8 cellular contexts compared by ENCODE assay signal in genomic region chr6:158008894-158009891, GRCh38. TPM values are rescaled to one million over a fixed set of nuclear protein-coding genes. Genes with fewer than 3 reads are reported as not detected.
DNase-seq lines count a peak whose midpoint lies in the region; ATAC-seq lines count a peak whose summit lies in the region.

No MANE protein-coding gene starts in this region.

- peak in 11 of 14 donors; percentile 48 to 83 (median 73) for DNase-seq in C1 segment of cervical spinal cord (lab: John Stamatoyannopoulos, UW)
- DNase-seq in M059J (ENCODE audit: low read depth), result peak; percentile 91
- peak; percentile 70 for DNase-seq in activated effector memory CD4-positive, alpha-beta T cell treated with anti-CD3 and anti-CD28 coated beads, Interleukin-2, amount 50 U/mL, for 16 hours
- DNase-seq in globus pallidus (ENCODE audit: low spot score), result peak; percentile 90
- DNase-seq in putamen (ENCODE audit: low spot score), result peak; percentile 88
- no peak for DNase-seq in SW 1271 (lab: John Stamatoyannopoulos, UW)

- ATAC-seq in GM21423 (IDR thresholded peaks at IDR 0.05; ENCODE audit: unreplicated experiment) (no peak), GM21619 (IDR thresholded peaks at IDR 0.05; ENCODE audit: unreplicated experiment) (no peak)

RNA-seq across cellular contexts. Expression of gene SYNJ2, which starts 27.5 kb away (rescaled TPM):
- total RNA-seq in M059J (2014; rRNA removed; shearing (Covaris generic)), result 40.3 and 50.4 TPM in 2 replicates

Comparison
In these comparisons a context has a peak if more than half of its experiments do, and no peak if none do; other contexts are left out.
1. DNase-seq: peak in C1 segment of cervical spinal cord (11 of 14), M059J (single experiment), activated effector memory CD4-positive, alpha-beta T cell treated with anti-CD3 and anti-CD28 coated beads, Interleukin-2, amount 50 U/mL, for 16 hours (single experiment), globus pallidus (single experiment) and putamen (single experiment); none in SW 1271 (0 of 2).